8 cellular contexts compared by ENCODE assay signal in the genomic region with DNA sequence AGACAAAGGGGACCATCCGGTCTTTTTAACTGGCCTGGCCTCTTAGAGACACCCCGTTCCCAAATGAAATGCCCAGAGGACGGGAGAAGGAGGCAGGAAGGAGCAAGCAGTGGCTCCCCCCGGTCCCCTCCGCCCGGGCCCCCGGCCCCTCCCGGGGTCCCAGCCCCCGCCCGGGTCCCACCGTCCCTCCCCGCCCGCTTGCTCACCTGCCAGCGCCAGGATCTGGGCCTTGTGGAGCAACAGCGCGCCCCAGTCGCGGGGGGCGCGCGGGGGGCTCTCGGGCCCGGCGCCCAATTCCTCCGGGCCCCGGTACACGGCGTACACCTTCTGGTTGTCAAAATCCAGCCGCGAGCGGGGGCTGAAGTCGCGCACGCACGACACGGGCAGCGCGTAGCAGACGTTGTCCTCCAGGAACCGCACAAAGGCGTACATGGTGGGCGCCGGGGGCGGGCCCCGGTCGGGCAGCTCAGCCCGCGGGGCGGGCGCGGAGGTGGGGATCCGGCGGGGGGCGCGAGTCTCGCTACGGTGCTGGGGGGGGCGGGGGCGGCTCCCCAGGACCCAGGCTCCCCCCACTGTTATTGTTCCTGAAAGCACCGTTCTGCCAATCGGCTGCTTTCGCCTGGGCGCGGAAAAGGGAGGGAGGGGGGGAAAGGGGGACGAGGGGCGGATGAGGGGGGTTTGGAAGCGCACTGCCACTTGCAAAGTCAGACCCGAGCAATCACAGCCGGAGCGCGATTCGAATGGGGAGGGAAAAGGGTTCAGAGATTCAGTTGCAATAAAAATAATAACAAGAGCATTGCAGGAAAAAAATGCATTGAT. TPM values are rescaled to one million over a fixed set of nuclear protein-coding genes. Genes with fewer than 3 reads are reported as not detected.
DNase-seq lines count a peak whose midpoint lies in the region; ATAC-seq and TF ChIP-seq lines count a peak whose summit lies in the region.

A gene with protein sequence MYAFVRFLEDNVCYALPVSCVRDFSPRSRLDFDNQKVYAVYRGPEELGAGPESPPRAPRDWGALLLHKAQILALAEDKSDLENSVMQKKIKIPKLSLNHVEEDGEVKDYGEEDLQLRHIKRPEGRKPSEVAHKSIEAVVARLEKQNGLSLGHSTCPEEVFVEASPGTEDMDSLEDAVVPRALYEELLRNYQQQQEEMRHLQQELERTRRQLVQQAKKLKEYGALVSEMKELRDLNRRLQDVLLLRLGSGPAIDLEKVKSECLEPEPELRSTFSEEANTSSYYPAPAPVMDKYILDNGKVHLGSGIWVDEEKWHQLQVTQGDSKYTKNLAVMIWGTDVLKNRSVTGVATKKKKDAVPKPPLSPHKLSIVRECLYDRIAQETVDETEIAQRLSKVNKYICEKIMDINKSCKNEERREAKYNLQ (minus strand): TSS at position 492 of the 819 bp plus-strand sequence. CDS start 60 bp downstream, at position 432.

- H3K4me3 ChIP-seq in breast epithelium (peak within 1 kb of the TSS; percentile 85 to 90 (median 89)), thymus (ENCODE audit: low read length) (peak within 1 kb of the TSS; percentile 92)

- WGBS in thymus = under 1% methylated on average over 72 of the region's 72 CpGs

- no peaks in the 10 kb centered on the region for H3K9me3 Mint-ChIP-seq in MCF 10A (ENCODE audit: unreplicated experiment)
- no peaks in the 10 kb centered on the region for H3K9me3 Mint-ChIP-seq in activated T-helper 2 cell treated with anti-CD3 and anti-CD28 coated beads, Interferon-gamma antibody, Interleukin-2, Interleukin-4, amounts not matched to agents 10 μg/mL and 5 μg/mL and 100 μg/mL, durations not matched to agents 14 hours and 24 hours and 36 hours
- H3K9me3 Mint-ChIP-seq in osteocyte (ENCODE audit: unreplicated experiment) = no peaks in the 10 kb centered on the region

- no TSS peak for BruUV-seq in MCF 10A (replicated peaks; lab: Mats Ljungman, UMichigan)

- H3K9me3 ChIP-seq in breast epithelium (no peaks in the 10 kb centered on the region), thymus (ENCODE audit: control insufficient read depth) (no peaks in the 10 kb centered on the region)

- H3K4me1 Mint-ChIP-seq in MCF 10A (ENCODE audit: insufficient read depth, unreplicated experiment) = no peaks in the 10 kb centered on the region
- H3K4me1 Mint-ChIP-seq in activated T-helper 2 cell treated with anti-CD3 and anti-CD28 coated beads, Interferon-gamma antibody, Interleukin-2, Interleukin-4, amounts not matched to agents 10 μg/mL and 5 μg/mL and 100 μg/mL, durations not matched to agents 14 hours and 24 hours and 36 hours (ENCODE audit: low read depth) = peaks cover 35% of the 10 kb centered on the region
- peaks cover 11% of the 10 kb centered on the region for H3K4me1 Mint-ChIP-seq in osteocyte (ENCODE audit: unreplicated experiment)

- ATAC-seq in Right ventricle myocardium inferior (peak; percentile 79), GM21825 (IDR thresholded peaks at IDR 0.05; ENCODE audit: unreplicated experiment) (no peak)

- peaks cover 0 to 7% of the 10 kb centered on the region in 2 donors for H3K4me1 ChIP-seq in breast epithelium
- H3K4me1 ChIP-seq in thymus (ENCODE audit: control insufficient read depth, insufficient read depth, low read length) = peaks cover 17% of the 10 kb centered on the region

- POLR2A ChIA-PET in MCF 10A (lab: Yijun Ruan, JAX) = no interaction called here

- TF ChIP-seq CTCF in breast epithelium (IDR thresholded peaks at IDR 0.05) (no peak), MCF 10A (IDR thresholded peaks at IDR 0.05; ENCODE audit: unreplicated experiment) (no peak), osteocyte (IDR thresholded peaks at IDR 0.05) (no peak)

- CTCF ChIA-PET in MCF 10A (lab: Yijun Ruan, JAX) = no interaction called here

- DNase-seq in breast epithelium (ENCODE audit: low spot score in 2 of 2) (peak; percentile 33 to 54), MCF 10A (ENCODE audit: unreplicated experiment) (no peak), NCI-H748 treated with DMSO at 0.1 percent for 48 hours (lab: John Stamatoyannopoulos, UW) (peak; percentile 78), Right ventricle myocardium inferior (ENCODE audit: missing footprints) (peak; percentile 74), osteocyte (ENCODE audit: extremely low spot score, unreplicated experiment) (no peak)
- DNase-seq in activated T-helper 2 cell treated with anti-CD3 and anti-CD28 coated beads, Interferon-gamma antibody, Interleukin-2, Interleukin-4, amounts not matched to agents 10 μg/mL and 5 μg/mL and 100 μg/mL, durations not matched to agents 14 hours and 24 hours and 36 hours (ENCODE audit: low spot score) = peak; percentile 25

- no peaks in the 10 kb centered on the region for H3K27me3 ChIP-seq in breast epithelium
- H3K27me3 ChIP-seq in thymus (ENCODE audit: control insufficient read depth, insufficient read depth) = no peaks in the 10 kb centered on the region

- H3K4me3 Mint-ChIP-seq in MCF 10A (ENCODE audit: unreplicated experiment) = no peak within 1 kb of the TSS
- H3K4me3 Mint-ChIP-seq in activated T-helper 2 cell treated with anti-CD3 and anti-CD28 coated beads, Interferon-gamma antibody, Interleukin-2, Interleukin-4, amounts not matched to agents 10 μg/mL and 5 μg/mL and 100 μg/mL, durations not matched to agents 14 hours and 24 hours and 36 hours (ENCODE audit: low read depth) = peak within 1 kb of the TSS; percentile 90
- H3K4me3 Mint-ChIP-seq in osteocyte (ENCODE audit: unreplicated experiment) = peak within 1 kb of the TSS; percentile 78

- peaks cover 5% of the 10 kb centered on the region for H3K36me3 Mint-ChIP-seq in MCF 10A (ENCODE audit: insufficient read depth, unreplicated experiment)
- peaks cover 6% of the 10 kb centered on the region for H3K36me3 Mint-ChIP-seq in activated T-helper 2 cell treated with anti-CD3 and anti-CD28 coated beads, Interferon-gamma antibody, Interleukin-2, Interleukin-4, amounts not matched to agents 10 μg/mL and 5 μg/mL and 100 μg/mL, durations not matched to agents 14 hours and 24 hours and 36 hours (ENCODE audit: low read depth)
- no peaks in the 10 kb centered on the region for H3K36me3 Mint-ChIP-seq in osteocyte (ENCODE audit: unreplicated experiment)

- H3K27ac Mint-ChIP-seq in MCF 10A (ENCODE audit: low read depth, unreplicated experiment) = no peak within 1 kb of the TSS
- H3K27ac Mint-ChIP-seq in activated T-helper 2 cell treated with anti-CD3 and anti-CD28 coated beads, Interferon-gamma antibody, Interleukin-2, Interleukin-4, amounts not matched to agents 10 μg/mL and 5 μg/mL and 100 μg/mL, durations not matched to agents 14 hours and 24 hours and 36 hours = peak within 1 kb of the TSS; percentile 78
- peak within 1 kb of the TSS; percentile 6 for H3K27ac Mint-ChIP-seq in osteocyte (ENCODE audit: unreplicated experiment)

- H3K27ac ChIP-seq in breast epithelium (peak within 1 kb of the TSS; percentile 81 to 88), thymus (ENCODE audit: low read depth) (peak within 1 kb of the TSS; percentile 86)

- H3K36me3 ChIP-seq in breast epithelium (no peaks in the 10 kb centered on the region), thymus (ENCODE audit: control insufficient read depth, insufficient read depth) (no peaks in the 10 kb centered on the region)

- no peak for TF ChIP-seq POLR2A in breast epithelium (IDR thresholded peaks at IDR 0.05)

- intact Hi-C loops in breast epithelium (cut with DNase I; ENCODE audit: low total_unique reads) = no loop called here
- intact Hi-C loops in MCF 10A (cut with micrococcal nuclease) = no loop called here
- intact Hi-C loops in activated T-helper 2 cell treated with anti-CD3 and anti-CD28 coated beads, Interferon-gamma antibody, Interleukin-2, Interleukin-4, amounts not matched to agents 10 μg/mL and 5 μg/mL and 100 μg/mL, durations not matched to agents 14 hours and 24 hours and 36 hours (cut with micrococcal nuclease) = loop anchor here (2.0 kb wide), 2 partner anchors 14 to 16 kb away; no protein-coding TSS in a partner anchor
- intact Hi-C loops in Right ventricle myocardium inferior (cut with DNase I) = no loop called here

- H3K27me3 Mint-ChIP-seq in MCF 10A (ENCODE audit: insufficient read depth, unreplicated experiment) = peaks cover 28% of the 10 kb centered on the region
- peaks cover 25% of the 10 kb centered on the region for H3K27me3 Mint-ChIP-seq in activated T-helper 2 cell treated with anti-CD3 and anti-CD28 coated beads, Interferon-gamma antibody, Interleukin-2, Interleukin-4, amounts not matched to agents 10 μg/mL and 5 μg/mL and 100 μg/mL, durations not matched to agents 14 hours and 24 hours and 36 hours (ENCODE audit: low read depth)
- H3K27me3 Mint-ChIP-seq in osteocyte (ENCODE audit: unreplicated experiment) = peaks cover 27% of the 10 kb centered on the region

RNA-seq across cellular contexts. Expression of the gene that starts here (rescaled TPM):
- total RNA-seq in breast epithelium (1 to 10 TPM; 3.2 to 7.3 (median 5.9) TPM), MCF 10A (2022) (not detected in 2 replicates), Right ventricle myocardium inferior (4.6 TPM), osteocyte (1.5 and 1.7 TPM in 2 replicates)
- total RNA-seq in activated T-helper 2 cell treated with anti-CD3 and anti-CD28 coated beads, Interferon-gamma antibody, Interleukin-2, Interleukin-4, amounts not matched to agents 10 μg/mL and 5 μg/mL and 100 μg/mL, durations not matched to agents 14 hours and 24 hours and 36 hours = 10.2 and 13.1 TPM in 2 replicates
- 50.2 TPM for polyA plus RNA-seq in thymus

Comparison
In these comparisons a context has a peak if more than half of its experiments do, and no peak if none do; other contexts are left out.
1. DNase-seq: peak in breast epithelium (2 of 2), NCI-H748 treated with DMSO at 0.1 percent for 48 hours (single experiment), activated T-helper 2 cell treated with anti-CD3 and anti-CD28 coated beads, Interferon-gamma antibody, Interleukin-2, Interleukin-4, amounts not matched to agents 10 μg/mL and 5 μg/mL and 100 μg/mL, durations not matched to agents 14 hours and 24 hours and 36 hours (single experiment) and Right ventricle myocardium inferior (single experiment); none in MCF 10A (single experiment) and osteocyte (single experiment).